ENCODE assay signal across 14 cellular contexts in genomic region chr1:64000021-64000420, GRCh38.
A peak's percentile ranks its signal among the peaks of the same experiment; 100 is the strongest.
DNase-seq lines count a peak whose midpoint lies in the region; ATAC-seq, FAIRE-seq and TF ChIP-seq lines count a peak whose summit lies in the region.
"Had no signal": no experiment of that assay in that cellular context is flagged by ENCODE, and none has a peak within 500 bp of the region (broad histone marks: within the 10 kb centered on the region; RNA-seq: fewer than 3 reads in every experiment).

No MANE protein-coding gene starts in this region.

- peaks cover 8% of the 10 kb centered on the region; the same call in 1 of the 2 replicates for H3K79me2 ChIP-seq in PC-3 (ENCODE audit: low read length)

- no peaks in the 10 kb centered on the region for H3K27me3 ChIP-seq in PC-3 (ENCODE audit: low read length)
- H3K27me3 ChIP-seq: right lobe of liver had no signal

- intact Hi-C loops in PC-3 (cut with micrococcal nuclease) (no loop called here), sciatic nerve (cut with DNase I) (no loop called here)

- H3K9me2 ChIP-seq in PC-3 (replicated peaks; ENCODE audit: low read length): no peaks in the 10 kb centered on the region

- no peaks in the 10 kb centered on the region for H3K36me3 ChIP-seq in PC-3 (ENCODE audit: low read depth, low read length)
- H3K36me3 ChIP-seq: right lobe of liver had no signal

- DNase-seq in H54 (ENCODE audit: insufficient read length, low spot score) (no peak), PC-3 (peak; percentile 95), fibroblast of gingiva (ENCODE audit: low read depth) (peak; percentile 86), sciatic nerve (ENCODE audit: low spot score) (no peak), anterior cingulate cortex (lab: John Stamatoyannopoulos, UW) (no peak), OCI-M1 (lab: John Stamatoyannopoulos, UW) (no peak)
- DNase-seq: activated CD4-positive, alpha-beta T cell treated with anti-CD3 and anti-CD28 coated beads for 1 hour; amygdala; effector CD4-positive, alpha-beta T cell; left cardiac atrium; right lobe of liver; T-cell had no signal

- peak overlapping the region; percentile 49 for H3K9ac ChIP-seq in PC-3 (ENCODE audit: low read length)
- H3K9ac ChIP-seq: KMS-11 had no signal

- BruUV-seq in PC-3 (replicated peaks; lab: Mats Ljungman, UMichigan): no TSS peak

- H3K4me1 ChIP-seq in PC-3 (ENCODE audit: insufficient read depth, low read length): peaks cover 28% of the 10 kb centered on the region
- H3K4me1 ChIP-seq: right lobe of liver had no signal

- peak overlapping the region; percentile 43; the same call in 1 of the 2 replicates for H2AFZ ChIP-seq in PC-3 (ENCODE audit: low read length)

- ATAC-seq in PC-3 (peak; percentile 94), sciatic nerve (peak; percentile 64), HG03045 (IDR thresholded peaks at IDR 0.05; ENCODE audit: unreplicated experiment) (no peak)
- ATAC-seq: left cardiac atrium, right lobe of liver, T-cell had no signal

- H3F3A ChIP-seq in PC-3 (ENCODE audit: low read length, unreplicated experiment): no peaks in the 10 kb centered on the region

- POLR2A ChIA-PET in PC-3 (lab: Charles Lee; ENCODE audit: unreplicated experiment): no interaction called here

- CTCF ChIA-PET in PC-3 (lab: Charles Lee): no interaction called here

- H3K27ac ChIP-seq in PC-3 (ENCODE audit: low read length): peak overlapping the region; percentile 91
- H3K27ac ChIP-seq: KMS-11, right lobe of liver had no signal

- peak; percentile 27 for FAIRE-seq in H54 (lab: Jason Lieb, UNC)

- TF ChIP-seq POLR2A in H54 (IDR thresholded peaks at IDR 0.05; ENCODE audit: low read depth, low read length): no peak

- H3K4me2 ChIP-seq in PC-3 (ENCODE audit: low read length): peak overlapping the region; percentile 72
- H3K4me2 ChIP-seq: KMS-11 had no signal

- no peak for TF ChIP-seq CTCF in PC-3 (conservative IDR thresholded peaks at IDR 0.05; ENCODE audit: low read depth, low read length)

- H3K4me3 ChIP-seq in PC-3 (ENCODE audit: low read length): peak overlapping the region; percentile 33; the same call in 1 of the 2 replicates
- H3K4me3 ChIP-seq: right lobe of liver had no signal

- H3K9me3 ChIP-seq in PC-3 (ENCODE audit: low read length): no peaks in the 10 kb centered on the region
- H3K9me3 ChIP-seq: right lobe of liver had no signal

- H4K20me1 ChIP-seq in PC-3 (ENCODE audit: low read length): no peaks in the 10 kb centered on the region

Comparison
In these comparisons a context has a peak if more than half of its experiments do, and no peak if none do; other contexts are left out.
1. DNase-seq: peak in PC-3 (single experiment) and fibroblast of gingiva (single experiment); none in H54 (single experiment), sciatic nerve (single experiment), anterior cingulate cortex (0 of 58) and OCI-M1 (single experiment).